ENCODE assay signal across 8 cellular contexts in the genomic region with DNA sequence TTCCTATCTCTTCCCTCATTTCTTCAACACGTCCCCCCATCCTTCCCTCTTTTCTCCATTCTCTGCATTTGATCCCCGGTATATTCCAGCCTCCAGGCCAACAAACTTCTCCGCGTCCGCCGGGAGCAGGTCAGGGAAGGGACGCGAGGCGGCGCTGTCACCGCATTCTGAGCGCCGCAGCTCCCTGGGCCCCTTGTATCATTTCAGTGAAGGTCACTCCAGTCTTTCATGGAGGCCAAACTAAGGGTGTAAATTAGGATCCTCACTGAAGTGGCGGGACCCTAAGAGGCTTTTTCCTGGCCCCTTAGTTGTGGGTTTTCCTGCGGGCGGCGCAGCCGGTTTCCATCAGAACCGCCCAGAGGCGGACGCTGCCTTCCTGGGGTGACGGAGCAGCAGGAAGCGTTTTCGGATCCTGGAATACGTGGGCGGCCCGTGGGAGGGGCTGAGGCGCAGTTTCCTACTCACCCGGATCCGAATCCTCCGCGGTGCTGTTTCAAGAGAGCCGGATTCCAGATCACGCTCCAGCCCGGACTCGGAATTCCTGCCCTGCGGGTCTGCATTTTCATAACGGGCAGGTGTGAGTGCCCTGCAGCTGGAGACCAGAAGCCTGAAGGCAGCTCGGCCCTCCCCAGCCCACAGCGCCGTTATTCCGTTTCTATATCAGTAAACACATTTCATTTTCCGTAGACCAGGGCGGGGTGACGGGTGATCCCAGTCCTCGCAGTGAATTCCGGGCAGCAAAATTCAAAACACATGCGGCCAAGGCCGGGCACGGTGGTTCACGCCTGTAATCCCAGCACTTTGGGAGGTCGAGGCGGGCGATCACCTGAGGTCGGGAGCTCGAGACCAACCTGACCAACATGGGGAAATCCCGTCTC. TPM values are rescaled to one million over a fixed set of nuclear protein-coding genes. Genes with fewer than 3 reads are reported as not detected.
DNase-seq lines count a peak whose midpoint lies in the region; ATAC-seq and TF ChIP-seq lines count a peak whose summit lies in the region.

No MANE protein-coding gene starts in this region.

- H2AFZ ChIP-seq in MM.1S (ENCODE audit: low read length): peak overlapping the region; percentile 92

- H3K4me3 Mint-ChIP-seq in activated B cell treated with CpG ODN at 0.5 μM for 24 hours: peak overlapping the region; percentile 91
- H3K4me3 Mint-ChIP-seq in central memory CD8-positive, alpha-beta T cell: peak overlapping the region; percentile 81

- in situ Hi-C loops in GM13976 (cut with MboI; ENCODE audit: low sequenced_read_pairs, unreplicated experiment): loop anchor here (5.0 kb wide), 1 partner anchor 42 kb away; no protein-coding TSS in a partner anchor

- H3K27ac Mint-ChIP-seq in activated B cell treated with CpG ODN at 0.5 μM for 24 hours: peak overlapping the region; percentile 90
- H3K27ac Mint-ChIP-seq in central memory CD8-positive, alpha-beta T cell (ENCODE audit: low read depth): peak overlapping the region; percentile 80

- H3K9me2 ChIP-seq in MM.1S (replicated peaks; ENCODE audit: insufficient read depth, low read length): no peaks in the 10 kb centered on the region

- peak; percentile 22 for ATAC-seq in activated B cell treated with CpG ODN at 0.5 μM for 24 hours (ENCODE audit: low read depth)
- ATAC-seq in central memory CD8-positive, alpha-beta T cell (replicated peaks; ENCODE audit: extremely low read depth, poor library complexity, severe bottlenecking): peak; percentile 2
- no peak for ATAC-seq in GM18858 (IDR thresholded peaks at IDR 0.05; ENCODE audit: unreplicated experiment)

- H4K20me1 ChIP-seq in MM.1S (ENCODE audit: insufficient read depth, low read length): no peaks in the 10 kb centered on the region

- H3K36me3 ChIP-seq in MM.1S (replicated peaks; ENCODE audit: insufficient read depth, low read length) (no peaks in the 10 kb centered on the region), skeletal muscle satellite cell (ENCODE audit: insufficient read depth, low read length) (no peaks in the 10 kb centered on the region)

- peaks cover 47% of the 10 kb centered on the region for H3K4me1 Mint-ChIP-seq in activated B cell treated with CpG ODN at 0.5 μM for 24 hours
- peaks cover 68% of the 10 kb centered on the region for H3K4me1 Mint-ChIP-seq in central memory CD8-positive, alpha-beta T cell

- H3F3A ChIP-seq in MM.1S (ENCODE audit: insufficient read depth, low read length): peaks cover 30% of the 10 kb centered on the region

- peaks cover 34% of the 10 kb centered on the region for H3K79me2 ChIP-seq in MM.1S (ENCODE audit: low read length)

- H3K4me1 ChIP-seq in MM.1S (ENCODE audit: low read length) (peaks cover 27% of the 10 kb centered on the region), skeletal muscle satellite cell (ENCODE audit: control insufficient read depth, insufficient read depth, low read length) (peaks cover 37% of the 10 kb centered on the region)

- H3K27me3 Mint-ChIP-seq in activated B cell treated with CpG ODN at 0.5 μM for 24 hours: no peaks in the 10 kb centered on the region
- no peaks in the 10 kb centered on the region for H3K27me3 Mint-ChIP-seq in central memory CD8-positive, alpha-beta T cell

- TF ChIP-seq CTCF in GM13976 (IDR thresholded peaks at IDR 0.05; ENCODE audit: borderline replicate concordance, control extremely low read depth, extremely low read depth, insufficient read depth, missing control alignments) (peak; percentile 86), MM.1S (IDR thresholded peaks at IDR 0.05; ENCODE audit: low read length) (peak; percentile 91), activated B cell treated with CpG ODN at 0.5 μM for 24 hours (IDR thresholded peaks at IDR 0.05) (no peak)

- no peaks in the 10 kb centered on the region for H3K9me3 Mint-ChIP-seq in activated B cell treated with CpG ODN at 0.5 μM for 24 hours
- no peaks in the 10 kb centered on the region for H3K9me3 Mint-ChIP-seq in central memory CD8-positive, alpha-beta T cell

- intact Hi-C loops in activated B cell treated with CpG ODN at 0.5 μM for 24 hours (cut with micrococcal nuclease): loop anchor here (1.0 to 5.0 kb wide), 4 partner anchors 23 to 1991 kb away; partner anchors contain the start of gene KIFC1

- H3K27me3 ChIP-seq in MM.1S (replicated peaks; ENCODE audit: insufficient read depth, low read length) (no peaks in the 10 kb centered on the region), skeletal muscle satellite cell (ENCODE audit: control insufficient read depth, insufficient read depth, low read length) (no peaks in the 10 kb centered on the region)

- H3K9me3 ChIP-seq in MM.1S (replicated peaks; ENCODE audit: insufficient read depth, low read length): no peaks in the 10 kb centered on the region
- H3K9me3 ChIP-seq in skeletal muscle satellite cell (replicated peaks; ENCODE audit: low read length): no peaks in the 10 kb centered on the region

- H3K36me3 Mint-ChIP-seq in activated B cell treated with CpG ODN at 0.5 μM for 24 hours (ENCODE audit: low read depth): peaks cover 14% of the 10 kb centered on the region
- H3K36me3 Mint-ChIP-seq in central memory CD8-positive, alpha-beta T cell (ENCODE audit: insufficient read depth): peaks cover 18% of the 10 kb centered on the region

- H3K4me3 ChIP-seq in MM.1S (ENCODE audit: low read length) (peak overlapping the region; percentile 85), skeletal muscle satellite cell (ENCODE audit: low read length) (peak overlapping the region; percentile 73)

- peak overlapping the region; percentile 46; the same call in 1 of the 2 replicates for H3K27ac ChIP-seq in MM.1S (ENCODE audit: low read length)

- peak overlapping the region; percentile 97 for H3K4me2 ChIP-seq in MM.1S (ENCODE audit: low read depth, low read length)
- H3K4me2 ChIP-seq in skeletal muscle satellite cell (ENCODE audit: low read length): peak overlapping the region; percentile 99

- POLR2A ChIA-PET in activated B cell treated with CpG ODN at 0.5 μM for 24 hours (lab: Charles Lee): interaction anchor here (0.6 to 4.1 kb wide), 14 partner anchors 33 to 1073 kb away, joined by 3 to 25 read pairs (median 5); partner anchors contain the start of gene NFKBIL1

- H3K9ac ChIP-seq in MM.1S (ENCODE audit: low read length) (peak overlapping the region; percentile 65), skeletal muscle satellite cell (ENCODE audit: low read depth, low read length) (peak overlapping the region; percentile 90)

- CTCF ChIA-PET in activated B cell treated with CpG ODN at 0.5 μM for 24 hours (lab: Charles Lee): interaction anchor here (0.7 to 4.5 kb wide), 8 partner anchors 31 to 785 kb away, joined by 3 to 22 read pairs (median 4); no protein-coding TSS in a partner anchor

- DNase-seq in A172 (ENCODE audit: low spot score) (peak; percentile 78), GM13976 (ENCODE audit: low spot score) (peak; percentile 75), MM.1S (peak; percentile 73), activated B cell treated with CpG ODN at 0.5 μM for 24 hours (peak; percentile 61), inferior parietal cortex (ENCODE audit: extremely low spot score) (peak; percentile 75)
- DNase-seq in central memory CD8-positive, alpha-beta T cell (ENCODE audit: low spot score in 2 of 2): peak; percentile 30 to 35

RNA-seq across cellular contexts. Expression of gene MICA, which starts 3.6 kb away (rescaled TPM):
- total RNA-seq in A172 (2014; rRNA removed; shearing (Covaris generic)): 60.3 and 67.6 TPM in 2 replicates
- 8.9 and 9.0 TPM in 2 replicates for total RNA-seq in activated B cell treated with CpG ODN at 0.5 μM for 24 hours
- 8.7 and 39.0 TPM in 2 replicates for total RNA-seq in skeletal muscle satellite cell (2012; rRNA removed)

RNA-seq across cellular contexts. Expression of gene HLA-B, which starts 42.8 kb away (rescaled TPM):
- 284 and 365 TPM in 2 replicates for total RNA-seq in A172 (2014; rRNA removed; shearing (Covaris generic))
- total RNA-seq in activated B cell treated with CpG ODN at 0.5 μM for 24 hours: 3,667 and 3,668 TPM in 2 replicates
- 52.2 and 195 TPM in 2 replicates for total RNA-seq in skeletal muscle satellite cell (2012; rRNA removed)

Comparison
In these comparisons a context has a peak if more than half of its experiments do, and no peak if none do; other contexts are left out.
1. RNA of gene HLA-B, which starts 42.8 kb away (total RNA-seq): 3,667 to 3,668 TPM in activated B cell treated with CpG ODN at 0.5 μM for 24 hours; 284 to 365 TPM in A172; every median in the first group is over 10 times any median in the second.
2. Peak in every context shown above with its lines, with median percentiles within 50 percentile points of each other: DNase-seq.